ENCODE assay signal across 17 cellular contexts in the genomic region with DNA sequence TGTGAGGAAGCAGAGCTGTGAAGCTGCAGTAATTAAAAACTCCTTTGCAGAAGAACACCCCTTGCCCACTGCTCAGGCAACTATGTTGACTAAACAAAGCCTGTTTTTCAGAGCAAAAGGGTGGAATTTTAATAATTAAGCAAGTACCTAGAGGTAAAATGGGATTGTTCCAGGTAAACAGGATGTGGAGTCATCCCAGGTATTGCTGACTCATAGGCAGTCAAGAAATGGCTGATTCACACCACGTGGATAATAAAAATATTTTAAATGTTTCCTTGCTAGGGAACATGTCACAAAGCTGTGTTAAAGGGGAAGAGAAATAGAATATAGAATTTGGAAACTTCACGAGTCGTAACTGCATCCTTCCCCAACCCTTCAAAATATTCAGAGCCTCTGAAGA.
"Had no signal": no experiment of that assay in that cellular context is flagged by ENCODE, and none has a peak within 500 bp of the region (broad histone marks: within the 10 kb centered on the region; RNA-seq: fewer than 3 reads in every experiment).

No MANE protein-coding gene starts in this region.

- H3K9ac ChIP-seq: neural progenitor cell had no signal

- H3K27me3 ChIP-seq: colonic mucosa, gastroesophageal sphincter, heart left ventricle, neural progenitor cell, testis, upper lobe of left lung had no signal

- H3K4me3 ChIP-seq: colonic mucosa, gastroesophageal sphincter, heart left ventricle, neural progenitor cell, testis, upper lobe of left lung had no signal

- H3K36me3 ChIP-seq: colonic mucosa, gastroesophageal sphincter, heart left ventricle, neural progenitor cell, upper lobe of left lung had no signal

- DNase-seq: activated CD4-positive, alpha-beta T cell treated with anti-CD3 and anti-CD28 coated beads, Interleukin-2, amount 10 ng/mL, durations not matched to agents 24 days and 14 days; activated CD8-positive, alpha-beta T cell treated with anti-CD3 and anti-CD28 coated beads for 36 hours; activated naive CD4-positive, alpha-beta T cell treated with Interleukin-2 at 50 U/mL for 16 hours; activated naive CD8-positive, alpha-beta T cell treated with anti-CD3 and anti-CD28 coated beads, Interleukin-2, amount 10 ng/mL, durations not matched to agents 7 days and 5 days; activated T-cell treated with anti-CD3 and anti-CD28 coated beads, Interleukin-2, amount 50 U/mL, for 1 hour; amygdala; colonic mucosa; heart left ventricle; left cardiac atrium; mesendoderm; naive thymus-derived CD4-positive, alpha-beta T cell; stimulated activated CD4-positive, alpha-beta T cell treated with anti-CD3 and anti-CD28 coated beads, Interleukin-4, amount 100 ng/mL, for 24 hours; T1000; testis; upper lobe of left lung had no signal

- H2AFZ ChIP-seq: neural progenitor cell had no signal

- H3K27ac ChIP-seq: colonic mucosa, gastroesophageal sphincter, heart left ventricle, neural progenitor cell, testis, upper lobe of left lung had no signal

- H3K9me3 ChIP-seq: colonic mucosa, testis had no signal

- H3K4me2 ChIP-seq: neural progenitor cell had no signal

- H3K4me1 ChIP-seq: colonic mucosa, gastroesophageal sphincter, heart left ventricle, testis, upper lobe of left lung had no signal
